1 cellular context compared by ENCODE assay signal in the genomic region with DNA sequence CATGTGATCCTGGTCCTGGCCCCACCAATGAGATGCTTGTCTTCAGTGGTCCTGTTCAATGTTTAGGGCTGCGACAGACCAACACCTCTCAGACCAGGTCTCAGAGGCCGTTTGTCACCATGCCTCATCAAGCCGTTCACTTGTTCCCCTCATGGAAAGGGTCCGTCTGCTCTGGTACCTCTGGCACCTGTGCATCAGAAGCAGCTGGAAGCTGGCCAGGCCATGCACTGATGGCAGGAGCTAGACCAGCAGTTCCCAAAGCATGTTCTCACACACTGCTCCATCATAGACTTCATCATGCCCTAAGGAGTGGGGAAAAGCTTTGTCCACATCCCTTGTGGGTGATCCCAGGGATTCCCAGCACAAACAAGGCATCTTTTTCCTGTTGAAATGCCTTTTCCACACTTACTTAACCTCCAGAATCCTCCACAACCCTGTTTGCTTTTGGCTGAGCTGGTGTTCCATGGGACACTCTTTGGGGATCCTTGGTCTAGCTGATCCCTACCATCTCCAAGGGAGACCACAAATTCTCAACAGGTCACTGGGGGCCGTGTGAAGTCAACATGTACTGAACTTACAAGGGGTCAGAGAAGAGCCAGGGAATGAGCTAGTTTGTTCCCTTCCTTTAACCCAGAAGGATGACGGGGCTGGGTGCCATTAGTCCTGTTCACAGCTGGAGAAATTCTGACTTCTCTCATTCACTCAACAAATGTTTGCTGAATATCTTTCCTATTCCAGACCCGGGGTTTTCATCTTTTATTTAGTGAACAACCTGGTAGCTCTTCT.
TF ChIP-seq lines count a peak whose summit lies in the region.

No MANE protein-coding gene starts in this region.

TF ChIP-seq in HepG2, 621 proteins besides CTCF, POLR2A, EP300 and RAD21:
- no peak for TF ChIP-seq ZNF749 (CRISPR knock-in tag; IDR thresholded peaks at IDR 0.05; ENCODE audit: borderline replicate concordance)
